In genomic region chr14:52874389-52874788, GRCh38 we compare ENCODE assay signal across 1 cellular context.
TF ChIP-seq lines count a peak whose summit lies in the region.

No MANE protein-coding gene starts in this region.

TF ChIP-seq in SK-N-SH treated with all-trans-retinoic acid at 6 μM for 48 hours, 23 proteins besides CTCF, POLR2A, EP300 and RAD21 (continued from another document):
- no peak for TF ChIP-seq POU6F1 (CRISPR knock-in tag; IDR thresholded peaks at IDR 0.05; ENCODE audit: borderline replicate concordance, low read depth)
